ENCODE assay signal across 8 cellular contexts in genomic region chr1:205711105-205712048, GRCh38. TPM values are rescaled to one million over a fixed set of nuclear protein-coding genes. Genes with fewer than 3 reads are reported as not detected.
DNase-seq lines count a peak whose midpoint lies in the region; ATAC-seq and TF ChIP-seq lines count a peak whose summit lies in the region.

No MANE protein-coding gene starts in this region.

- no peaks in the 10 kb centered on the region for H3K9me3 Mint-ChIP-seq in endothelial cell (ENCODE audit: unreplicated experiment)
- no peaks in the 10 kb centered on the region for H3K9me3 Mint-ChIP-seq in stimulated activated effector memory CD8-positive, alpha-beta T cell treated with anti-CD3 and anti-CD28 coated beads, Interleukin-12 subunit alpha, Interleukin-12 subunit beta, amount 100 ng/mL, for 72 hours

- peak overlapping the region; percentile 14 for H3K27ac Mint-ChIP-seq in endothelial cell (ENCODE audit: unreplicated experiment)
- H3K27ac Mint-ChIP-seq in stimulated activated effector memory CD8-positive, alpha-beta T cell treated with anti-CD3 and anti-CD28 coated beads, Interleukin-12 subunit alpha, Interleukin-12 subunit beta, amount 100 ng/mL, for 72 hours: peak overlapping the region; percentile 72

- H3K36me3 Mint-ChIP-seq in endothelial cell (ENCODE audit: low read depth, unreplicated experiment): peaks cover 6% of the 10 kb centered on the region
- peaks cover 68% of the 10 kb centered on the region for H3K36me3 Mint-ChIP-seq in stimulated activated effector memory CD8-positive, alpha-beta T cell treated with anti-CD3 and anti-CD28 coated beads, Interleukin-12 subunit alpha, Interleukin-12 subunit beta, amount 100 ng/mL, for 72 hours

- TF ChIP-seq CTCF in endothelial cell (IDR thresholded peaks at IDR 0.05; ENCODE audit: unreplicated experiment): peak; percentile 90
- peak; percentile 58 for TF ChIP-seq CTCF in mucosa of descending colon (IDR thresholded peaks at IDR 0.05)

- H3K36me3 ChIP-seq in mucosa of descending colon (ENCODE audit: low read depth): no peaks in the 10 kb centered on the region

- H3K4me3 ChIP-seq in mucosa of descending colon: no peak overlapping the region

- H3K4me3 Mint-ChIP-seq in endothelial cell (ENCODE audit: unreplicated experiment): no peak overlapping the region
- H3K4me3 Mint-ChIP-seq in stimulated activated effector memory CD8-positive, alpha-beta T cell treated with anti-CD3 and anti-CD28 coated beads, Interleukin-12 subunit alpha, Interleukin-12 subunit beta, amount 100 ng/mL, for 72 hours: no peak overlapping the region

- no peaks in the 10 kb centered on the region for H3K9me3 ChIP-seq in mucosa of descending colon

- DNase-seq in EL: peak; percentile 73
- DNase-seq in NCI-H526 (lab: John Stamatoyannopoulos, UW): peak; percentile 44 to 74
- DNase-seq in activated CD4-positive, alpha-beta T cell treated with anti-CD3 and anti-CD28 coated beads, Interleukin-2, amount 50 U/mL, for 1 hour: peak; percentile 55
- DNase-seq in endothelial cell (ENCODE audit: low spot score): peak; percentile 73
- peak in 1 of 3 donors; percentile 97 for DNase-seq in mucosa of descending colon
- DNase-seq in stimulated activated effector memory CD8-positive, alpha-beta T cell treated with anti-CD3 and anti-CD28 coated beads, Interleukin-12 subunit alpha, Interleukin-12 subunit beta, amount 100 ng/mL, for 72 hours (ENCODE audit: low spot score in 2 of 2): peak; percentile 36 to 70

- ATAC-seq in HG03378 (IDR thresholded peaks at IDR 0.05; ENCODE audit: unreplicated experiment): peak; percentile 55
- peak; percentile 90 for ATAC-seq in mucosa of descending colon
- peak; percentile 93 for ATAC-seq in stimulated activated effector memory CD8-positive, alpha-beta T cell treated with anti-CD3 and anti-CD28 coated beads, Interleukin-12 subunit alpha, Interleukin-12 subunit beta, amount 100 ng/mL, for 72 hours
- ATAC-seq in HG03280 (IDR thresholded peaks at IDR 0.05; ENCODE audit: unreplicated experiment): no peak

- H3K4me1 ChIP-seq in mucosa of descending colon (ENCODE audit: low read depth): no peaks in the 10 kb centered on the region

- no peaks in the 10 kb centered on the region for H3K27me3 Mint-ChIP-seq in endothelial cell (ENCODE audit: unreplicated experiment)

- intact Hi-C loops in mucosa of descending colon (cut with DNase I, micrococcal nuclease): loop anchor here in 1 of 2 donors (5.0 kb wide), 1 partner anchor 54 kb away; no protein-coding TSS in a partner anchor

- H3K4me1 Mint-ChIP-seq in endothelial cell (ENCODE audit: unreplicated experiment): peaks cover 15% of the 10 kb centered on the region
- H3K4me1 Mint-ChIP-seq in stimulated activated effector memory CD8-positive, alpha-beta T cell treated with anti-CD3 and anti-CD28 coated beads, Interleukin-12 subunit alpha, Interleukin-12 subunit beta, amount 100 ng/mL, for 72 hours: peaks cover 17% of the 10 kb centered on the region

RNA-seq across cellular contexts. Expression of gene SLC45A3, which starts 31.1 kb away (rescaled TPM):
- total RNA-seq in endothelial cell (ENCODE audit: unreplicated experiment): 9.2 TPM
- 10 to 100 TPM; 13.7 to 19.0 (median 18.8) TPM for total RNA-seq in mucosa of descending colon

RNA-seq across cellular contexts. Expression of gene NUCKS1, which starts 38.6 kb away (rescaled TPM):
- total RNA-seq in endothelial cell (ENCODE audit: unreplicated experiment) (170 TPM), mucosa of descending colon (100 to 1,000 TPM in 2 of 3 donors, 10 to 100 TPM in 1; 52.7 to 140 (median 103) TPM)
